In the genomic region with DNA sequence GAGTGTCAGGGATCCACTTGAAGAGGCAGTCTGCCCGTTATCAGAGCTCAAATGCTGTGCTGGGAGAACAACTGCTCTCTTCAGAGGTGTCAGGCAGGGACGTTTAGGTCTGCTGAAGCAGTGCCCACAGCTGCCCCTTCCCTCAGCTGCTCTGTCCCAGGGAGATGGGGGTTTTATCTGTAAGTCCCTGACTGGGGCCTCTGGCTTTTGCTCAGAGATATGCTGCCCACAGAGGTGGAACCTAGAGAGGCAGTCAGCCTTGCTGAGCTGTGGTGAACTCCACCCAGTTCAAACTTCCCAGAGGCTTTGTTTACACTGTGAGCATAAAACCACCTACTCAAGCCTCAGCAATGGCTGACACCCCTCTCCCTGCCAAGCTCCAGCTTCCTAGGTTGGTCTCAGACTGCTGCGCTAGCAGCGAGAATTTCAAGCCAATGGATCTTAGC, we compare ENCODE assay signal across 12 cellular contexts.
DNase-seq lines count a peak whose midpoint lies in the region; ATAC-seq and TF ChIP-seq lines count a peak whose summit lies in the region.
"Had no signal": no experiment of that assay in that cellular context is flagged by ENCODE, and none has a peak within 500 bp of the region (broad histone marks: within the 10 kb centered on the region; RNA-seq: fewer than 3 reads in every experiment).

No MANE protein-coding gene starts in this region.

- H3K9ac ChIP-seq in OCI-LY1 (ENCODE audit: low read length), result no peak overlapping the region

- no peaks in the 10 kb centered on the region for H4K20me1 ChIP-seq in OCI-LY1 (ENCODE audit: insufficient read depth, low read length)

- H2AFZ ChIP-seq in OCI-LY1 (ENCODE audit: low read length), result no peak overlapping the region

- peak overlapping the region; percentile 92 for H3K27ac Mint-ChIP-seq in memory B cell
- H3K27ac Mint-ChIP-seq: activated T-helper 2 cell treated with anti-CD3 and anti-CD28 coated beads, Interferon-gamma antibody, Interleukin-2, Interleukin-4, amounts not matched to agents 10 μg/mL and 5 μg/mL and 100 μg/mL, durations not matched to agents 14 hours and 24 hours and 36 hours had no signal

- peaks cover 51% of the 10 kb centered on the region for H3K36me3 Mint-ChIP-seq in memory B cell

- DNase-seq in memory B cell (ENCODE audit: low spot score in 2 of 2), result no peak
- no peak for DNase-seq in hepatic stellate cell (ENCODE audit: low spot score)
- DNase-seq in NCI-H146 (lab: John Stamatoyannopoulos, UW), result no peak
- no peak for DNase-seq in AML-193 (lab: John Stamatoyannopoulos, UW)
- DNase-seq: naive thymus-derived CD4-positive, alpha-beta T cell; NCI-H226 had no signal

- no peaks in the 10 kb centered on the region for H3K9me3 ChIP-seq in OCI-LY1 (ENCODE audit: low read length)

- peaks cover 24% of the 10 kb centered on the region for H3K4me1 ChIP-seq in OCI-LY1 (ENCODE audit: insufficient read depth, low read length, severe bottlenecking)

- no peaks in the 10 kb centered on the region for H3K9me2 ChIP-seq in OCI-LY1 (ENCODE audit: low read depth, low read length)

- no peaks in the 10 kb centered on the region for H3F3A ChIP-seq in OCI-LY1 (ENCODE audit: insufficient read depth, low read length)

- peaks cover 17% of the 10 kb centered on the region for H3K9me3 Mint-ChIP-seq in memory B cell

- H3K27me3 ChIP-seq in OCI-LY1 (ENCODE audit: insufficient read depth, low read length), result no peaks in the 10 kb centered on the region

- peak overlapping the region; percentile 22; the same call in 1 of the 2 replicates for H3K4me2 ChIP-seq in OCI-LY1 (ENCODE audit: low read length)

- H3K4me3 ChIP-seq in OCI-LY1 (ENCODE audit: low read depth, low read length, poor library complexity, severe bottlenecking), result no peak overlapping the region

- no peaks in the 10 kb centered on the region for H3K79me2 ChIP-seq in OCI-LY1 (ENCODE audit: insufficient read depth, low read length)

- H3K4me3 Mint-ChIP-seq in memory B cell, result peak overlapping the region; percentile 62
- H3K4me3 Mint-ChIP-seq: naive thymus-derived CD4-positive, alpha-beta T cell had no signal

- peak overlapping the region; percentile 51 for H3K27ac ChIP-seq in OCI-LY1 (ENCODE audit: low read depth, low read length, poor library complexity, severe bottlenecking)
- H3K27ac ChIP-seq: VCaP had no signal

- H3K4me1 Mint-ChIP-seq in memory B cell, result peaks cover 57% of the 10 kb centered on the region

- TF ChIP-seq CTCF in OCI-LY1 (IDR thresholded peaks at IDR 0.05; ENCODE audit: low read length), result no peak

- no peaks in the 10 kb centered on the region for H3K27me3 Mint-ChIP-seq in memory B cell

- ATAC-seq in GM18502 (IDR thresholded peaks at IDR 0.05; ENCODE audit: poor library complexity, unreplicated experiment) (peak; percentile 78), GM21723 (IDR thresholded peaks at IDR 0.05; ENCODE audit: unreplicated experiment) (peak; percentile 72), memory B cell (ENCODE audit: low read depth) (peak; percentile 67), HG03354 (IDR thresholded peaks at IDR 0.05; ENCODE audit: poor library complexity, severe bottlenecking, unreplicated experiment) (no peak)
- ATAC-seq: naive thymus-derived CD4-positive, alpha-beta T cell had no signal

- H3K36me3 ChIP-seq in OCI-LY1 (ENCODE audit: insufficient read depth, low read length), result 0 out of 2 replicates have a peak, but pooled peaks cover under 1% of the 10 kb centered on the region
